ENCODE assay signal across 10 cellular contexts in genomic region chr20:50762045-50762422, GRCh38. TPM values are rescaled to one million over a fixed set of nuclear protein-coding genes. Genes with fewer than 3 reads are reported as not detected.
DNase-seq lines count a peak whose midpoint lies in the region; ATAC-seq, FAIRE-seq and TF ChIP-seq lines count a peak whose summit lies in the region.
"Had no signal": no experiment of that assay in that cellular context is flagged by ENCODE, and none has a peak within 500 bp of the region (broad histone marks: within the 10 kb centered on the region; RNA-seq: fewer than 3 reads in every experiment).

No MANE protein-coding gene starts in this region.

- TF ChIP-seq EP300 in A549 (IDR thresholded peaks at IDR 0.05) (peak in 1 of 2 experiments; percentile 9; a peak in 1 of 5 replicates), esophagus muscularis mucosa (IDR thresholded peaks at IDR 0.05) (no peak)

- CTCF ChIA-PET in A549 (lab: Yijun Ruan, JAX), result interaction anchor here (0.6 to 4.7 kb wide), 13 partner anchors 13 to 574 kb away, joined by 3 to 36 read pairs (median 6); partner anchors contain the start of gene BCAS4

- no peak overlapping the region for H3K4me3 Mint-ChIP-seq in nephron progenitor cell
- H3K4me3 Mint-ChIP-seq in activated naive CD8-positive, alpha-beta T cell treated with anti-CD3 and anti-CD28 coated beads for 36 hours, result no peak overlapping the region

- peak overlapping the region; percentile 50 for H3K27ac Mint-ChIP-seq in nephron progenitor cell
- H3K27ac Mint-ChIP-seq in activated naive CD8-positive, alpha-beta T cell treated with anti-CD3 and anti-CD28 coated beads for 36 hours, result no peak overlapping the region

- no peaks in the 10 kb centered on the region for H3K9me3 Mint-ChIP-seq in nephron progenitor cell
- no peaks in the 10 kb centered on the region for H3K9me3 Mint-ChIP-seq in activated naive CD8-positive, alpha-beta T cell treated with anti-CD3 and anti-CD28 coated beads for 36 hours

- POLR2A ChIA-PET in A549 (lab: Yijun Ruan, JAX), result interaction anchor here (0.7 to 1.9 kb wide), 8 partner anchors 9 to 532 kb away, joined by 3 to 11 read pairs (median 5); partner anchors contain the start of genes ADNP and BCAS4

- FAIRE-seq in A549 (lab: Jason Lieb, UNC), result no peak

- H3K4me1 ChIP-seq in A549 (peaks cover 66% of the 10 kb centered on the region), esophagus muscularis mucosa (peaks cover 21 to 24% (median 23%) of the 10 kb centered on the region in 4 donors)

- no peaks in the 10 kb centered on the region for H3K36me3 Mint-ChIP-seq in nephron progenitor cell (ENCODE audit: low read depth)
- no peaks in the 10 kb centered on the region for H3K36me3 Mint-ChIP-seq in activated naive CD8-positive, alpha-beta T cell treated with anti-CD3 and anti-CD28 coated beads for 36 hours

- no peak for DNase-seq in A549 (ENCODE audit: low read depth in 1 of 2, low spot score in 1 of 2)
- DNase-seq in RPMI7951 (ENCODE audit: low read depth), result peak; percentile 28
- DNase-seq in esophagus muscularis mucosa (ENCODE audit: extremely low spot score), result no peak
- DNase-seq in nephron progenitor cell, result no peak
- no peak for DNase-seq in SHP77 (lab: John Stamatoyannopoulos, UW)
- no peak for DNase-seq in NCI-H2171 treated with DMSO at 0.1 percent for 48 hours (lab: John Stamatoyannopoulos, UW)
- no peak for DNase-seq in activated naive CD8-positive, alpha-beta T cell treated with anti-CD3 and anti-CD28 coated beads for 36 hours
- DNase-seq: activated CD4-positive, alpha-beta T cell treated with anti-CD3 and anti-CD28 coated beads, Interleukin-2, amount 50 U/mL, for 4 hours; foreskin melanocyte had no signal

- H3K4me1 Mint-ChIP-seq in nephron progenitor cell, result peaks cover 52% of the 10 kb centered on the region
- H3K4me1 Mint-ChIP-seq in activated naive CD8-positive, alpha-beta T cell treated with anti-CD3 and anti-CD28 coated beads for 36 hours, result no peaks in the 10 kb centered on the region

- H3K36me3 ChIP-seq in esophagus muscularis mucosa, result no peaks in the 10 kb centered on the region

- intact Hi-C loops in esophagus muscularis mucosa (cut with DNase I), result no loop called here

- H3K27me3 ChIP-seq in esophagus muscularis mucosa, result no peaks in the 10 kb centered on the region

- H3K4me3 ChIP-seq in A549 (0 out of 3 replicates have a peak overlapping the region, but pooled peaks have one; percentile 4), esophagus muscularis mucosa (no peak overlapping the region)

- H3K27me3 Mint-ChIP-seq in nephron progenitor cell (ENCODE audit: low read depth, poor library complexity), result peaks cover 5% of the 10 kb centered on the region
- no peaks in the 10 kb centered on the region for H3K27me3 Mint-ChIP-seq in activated naive CD8-positive, alpha-beta T cell treated with anti-CD3 and anti-CD28 coated beads for 36 hours

- TF ChIP-seq POLR2A in A549 (IDR thresholded peaks at IDR 0.05; ENCODE audit: low read length) (no peak), esophagus muscularis mucosa (IDR thresholded peaks at IDR 0.05; ENCODE audit: low read depth) (no peak)

- TF ChIP-seq RAD21 in A549 (conservative IDR thresholded peaks at IDR 0.05 in 1 of 2, IDR thresholded peaks at IDR 0.05 in 1 of 2), result no peak

- no peaks in the 10 kb centered on the region for H3K9me3 ChIP-seq in A549
- no peaks in the 10 kb centered on the region for H3K9me3 ChIP-seq in esophagus muscularis mucosa

- 0% methylated on average over 6 of the region's 6 CpGs for WGBS in A549 (ENCODE audit: missing lambda C conversion rate)
- 72% methylated on average over 6 of the region's 6 CpGs for WGBS in esophagus muscularis mucosa

- TF ChIP-seq CTCF in A549 (IDR thresholded peaks at IDR 0.05), result no peak
- TF ChIP-seq CTCF in esophagus muscularis mucosa (IDR thresholded peaks at IDR 0.05), result no peak
- TF ChIP-seq CTCF in nephron progenitor cell (IDR thresholded peaks at IDR 0.05), result no peak

- H3K4me2 ChIP-seq in A549, result peak overlapping the region; percentile 78

- peak overlapping the region; percentile 96 to 98 for H3K27ac ChIP-seq in A549
- H3K27ac ChIP-seq in esophagus muscularis mucosa (replicated peaks in 1 of 4), result peak overlapping the region; percentile 56 to 75 (median 66)

- ATAC-seq in A549, result peak; percentile 44 to 46; a peak in 5 of 6 replicates
- no peak for ATAC-seq in HG02938 (IDR thresholded peaks at IDR 0.05; ENCODE audit: unreplicated experiment)

TF ChIP-seq in A549, 52 proteins besides CTCF, POLR2A, EP300 and RAD21:
- TF ChIP-seq MYC (IDR thresholded peaks at IDR 0.05; ENCODE audit: borderline replicate concordance, low read length) (peak; percentile 5; the same call in 1 of the 2 replicates), BCL3 (IDR thresholded peaks at IDR 0.05) (0 out of 3 replicates have a peak, but pooled peaks have one; percentile 16), JUNB (IDR thresholded peaks at IDR 0.05) (no peak; the same call in 1 of the 2 replicates), FOSB (CRISPR knock-in tag; IDR thresholded peaks at IDR 0.05) (peak; percentile 26; the same call in 1 of the 2 replicates)

RNA-seq across cellular contexts. Expression of gene PARD6B, which starts 30.7 kb away (rescaled TPM):
- polyA plus RNA-seq in A549 (2011; rRNA removed) (6.2 and 6.4 TPM in 2 replicates), A549 (2017; fragmentation: RNase III; extraction: RNeasy Plus Mini Kit Qiagen cat#74134 plus additional on column Dnase treatment) (2.7 to 3.1 TPM (median 2.8 TPM) in 3 replicates)
- 1.6 and 1.7 TPM in 2 replicates for polyA plus RNA-seq in A549 (2012; cell fraction: cytosol; rRNA removed)
- polyA plus RNA-seq in A549 (2012; cell fraction: nucleus; rRNA removed), result 1.3 and 1.7 TPM in 2 replicates
- polyA minus RNA-seq in A549 (2011; rRNA and poly(A)+ RNA removed), result 11.1 and 11.2 TPM in 2 replicates
- 5.5 and 6.2 TPM in 2 replicates for total RNA-seq in RPMI7951 (2014; rRNA removed; shearing (Covaris generic))
- total RNA-seq in esophagus muscularis mucosa, result 1 to 10 TPM in 3 of 4 donors, under 1 TPM in 1; 0.99 to 4.2 (median 2.8) TPM
- total RNA-seq in activated naive CD8-positive, alpha-beta T cell treated with anti-CD3 and anti-CD28 coated beads for 36 hours, result 1 to 10 TPM; 3.9 to 4.1 TPM

RNA-seq across cellular contexts. Expression of gene BCAS4, which starts 32.8 kb away (rescaled TPM):
- polyA plus RNA-seq in A549 (2011; rRNA removed) (15.5 and 16.9 TPM in 2 replicates), A549 (2017; fragmentation: RNase III; extraction: RNeasy Plus Mini Kit Qiagen cat#74134 plus additional on column Dnase treatment) (45.9 to 48.4 TPM (median 46.6 TPM) in 3 replicates)
- 48.8 and 49.8 TPM in 2 replicates for polyA plus RNA-seq in A549 (2012; cell fraction: cytosol; rRNA removed)
- 14.4 and 23.6 TPM in 2 replicates for polyA plus RNA-seq in A549 (2012; cell fraction: nucleus; rRNA removed)
- polyA minus RNA-seq in A549 (2011; rRNA and poly(A)+ RNA removed), result 8.7 and 10.3 TPM in 2 replicates
- total RNA-seq in RPMI7951 (2014; rRNA removed; shearing (Covaris generic)), result 5.9 and 11.6 TPM in 2 replicates
- 1 to 10 TPM; 3.1 to 5.4 (median 4.5) TPM for total RNA-seq in esophagus muscularis mucosa
- total RNA-seq in activated naive CD8-positive, alpha-beta T cell treated with anti-CD3 and anti-CD28 coated beads for 36 hours, result 10 to 100 TPM; 27.1 to 28.9 TPM
